ENCODE assay signal across 16 cellular contexts in genomic region chr11:62088331-62088933, GRCh38.
"Had no signal": no experiment of that assay in that cellular context is flagged by ENCODE, and none has a peak within 500 bp of the region (broad histone marks: within the 10 kb centered on the region; RNA-seq: fewer than 3 reads in every experiment).

No MANE protein-coding gene starts in this region.

- FAIRE-seq: keratinocyte had no signal

- H3K4me1 ChIP-seq: pancreas, testis, upper lobe of right lung had no signal

- H3K4me3 ChIP-seq: pancreas, testis, upper lobe of right lung had no signal

- H3K9me3 ChIP-seq: pancreas, testis, upper lobe of right lung had no signal

- H3K27ac ChIP-seq: pancreas, testis, upper lobe of right lung had no signal

- H3K27ac Mint-ChIP-seq: activated CD4-positive, alpha-beta memory T cell treated with anti-CD3 and anti-CD28 coated beads, Interleukin-2, amount 10 ng/mL, durations not matched to agents 7 days and 5 days; activated naive CD8-positive, alpha-beta T cell treated with anti-CD3 and anti-CD28 coated beads for 36 hours; activated T-cell treated with anti-CD3 and anti-CD28 coated beads, Interleukin-2, amount 50 U/mL, for 72 hours; mesothelial cell of epicardium; stimulated activated naive CD8-positive, alpha-beta T cell treated with anti-CD3 and anti-CD28 coated beads, Interleukin-15, amount 100 ng/mL, for 72 hours had no signal

- H3K27me3 Mint-ChIP-seq: activated naive CD8-positive, alpha-beta T cell treated with anti-CD3 and anti-CD28 coated beads for 36 hours; stimulated activated naive CD8-positive, alpha-beta T cell treated with anti-CD3 and anti-CD28 coated beads, Interleukin-15, amount 100 ng/mL, for 72 hours had no signal

- DNase-seq: activated CD4-positive, alpha-beta memory T cell treated with anti-CD3 and anti-CD28 coated beads, Interleukin-2, amount 10 ng/mL, durations not matched to agents 7 days and 5 days; activated CD4-positive, alpha-beta T cell treated with anti-CD3 and anti-CD28 coated beads for 1 hour; activated gamma-delta T cell treated with Interleukin-2 at 50 U/mL for 16 hours; activated naive CD8-positive, alpha-beta T cell treated with anti-CD3 and anti-CD28 coated beads for 36 hours; activated T-cell treated with anti-CD3 and anti-CD28 coated beads, Interleukin-2, amount 50 U/mL, for 72 hours; anterior cingulate cortex; effector CD4-positive, alpha-beta T cell; pancreas; stimulated activated CD4-positive, alpha-beta T cell treated with anti-CD3 and anti-CD28 coated beads, Interleukin-4, amount 100 ng/mL, for 24 hours; stimulated activated naive CD8-positive, alpha-beta T cell treated with anti-CD3 and anti-CD28 coated beads, Interleukin-15, amount 100 ng/mL, for 72 hours; T-helper 9 cell; testis; upper lobe of right lung had no signal

- H3K27me3 ChIP-seq: pancreas, testis, upper lobe of right lung had no signal

- H3K36me3 ChIP-seq: pancreas, upper lobe of right lung had no signal

- H3K4me1 Mint-ChIP-seq: activated CD4-positive, alpha-beta memory T cell treated with anti-CD3 and anti-CD28 coated beads, Interleukin-2, amount 10 ng/mL, durations not matched to agents 7 days and 5 days; activated naive CD8-positive, alpha-beta T cell treated with anti-CD3 and anti-CD28 coated beads for 36 hours; mesothelial cell of epicardium; neural crest cell; stimulated activated naive CD8-positive, alpha-beta T cell treated with anti-CD3 and anti-CD28 coated beads, Interleukin-15, amount 100 ng/mL, for 72 hours had no signal

- H3K4me3 Mint-ChIP-seq: activated CD4-positive, alpha-beta memory T cell treated with anti-CD3 and anti-CD28 coated beads, Interleukin-2, amount 10 ng/mL, durations not matched to agents 7 days and 5 days; activated naive CD8-positive, alpha-beta T cell treated with anti-CD3 and anti-CD28 coated beads for 36 hours; activated T-cell treated with anti-CD3 and anti-CD28 coated beads, Interleukin-2, amount 50 U/mL, for 72 hours; mesothelial cell of epicardium; neural crest cell; stimulated activated naive CD8-positive, alpha-beta T cell treated with anti-CD3 and anti-CD28 coated beads, Interleukin-15, amount 100 ng/mL, for 72 hours had no signal
